ENCODE assay signal across 8 cellular contexts in the genomic region with DNA sequence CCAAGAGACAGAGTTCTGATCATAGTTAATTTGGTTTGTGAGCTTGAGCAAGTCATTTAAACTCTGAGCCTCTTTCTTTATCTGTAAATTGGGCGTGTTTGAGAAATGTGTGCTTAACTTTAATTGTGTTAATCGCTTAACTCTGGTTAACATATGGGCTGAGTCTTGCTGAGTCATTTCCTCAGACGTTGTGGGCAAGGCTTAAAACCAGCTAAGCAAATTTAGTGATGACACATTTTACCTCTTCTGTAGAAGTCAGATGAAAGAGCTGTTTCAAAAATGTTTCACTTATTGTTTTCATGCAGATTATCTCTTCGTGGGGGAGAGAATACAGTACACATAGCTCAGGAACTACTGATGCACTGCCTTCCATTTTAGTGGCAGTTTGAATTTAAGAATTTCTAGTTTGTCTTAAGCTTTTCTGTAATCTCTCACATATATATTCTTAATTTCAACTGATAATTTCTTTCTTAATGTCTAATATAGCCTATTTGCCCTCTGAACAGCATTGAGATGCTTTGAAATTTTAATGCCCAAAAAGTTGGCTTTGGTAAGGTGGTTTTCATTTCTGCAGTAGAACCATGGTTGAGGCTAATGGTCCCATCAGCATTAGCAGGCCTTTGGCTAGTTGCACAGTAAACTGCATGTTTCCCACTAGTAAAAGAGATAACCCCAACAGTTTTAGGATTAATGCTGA. TPM values are rescaled to one million over a fixed set of nuclear protein-coding genes. Genes with fewer than 3 reads are reported as not detected.
DNase-seq lines count a peak whose midpoint lies in the region; ATAC-seq and FAIRE-seq lines count a peak whose summit lies in the region.

No MANE protein-coding gene starts in this region.

- no peaks in the 10 kb centered on the region for H3K9me3 Mint-ChIP-seq in CD8-positive, alpha-beta memory T cell
- no peaks in the 10 kb centered on the region for H3K9me3 Mint-ChIP-seq in naive thymus-derived CD4-positive, alpha-beta T cell

- H3K36me3 Mint-ChIP-seq in CD8-positive, alpha-beta memory T cell = peaks cover 0 to 17% (median 6%) of the 10 kb centered on the region in 3 donors
- peaks cover 0 to 17% (median 13%) of the 10 kb centered on the region in 5 donors for H3K36me3 Mint-ChIP-seq in naive thymus-derived CD4-positive, alpha-beta T cell

- peak; percentile 4 to 65 (median 14) for DNase-seq in CD8-positive, alpha-beta memory T cell
- peak; percentile 47 for DNase-seq in GM19239 (ENCODE audit: insufficient read length, low spot score)
- peak; percentile 87 for DNase-seq in SIG-M5 treated with dmso at 0.1 percent for 504 hours (lab: John Stamatoyannopoulos, UW; ENCODE audit: unreplicated experiment)
- peak; percentile 12 for DNase-seq in brain pericyte (ENCODE audit: low read depth, low spot score)
- DNase-seq in naive thymus-derived CD4-positive, alpha-beta T cell = peak in 7 of 9 donors; percentile 12 to 49 (median 24)
- DNase-seq in NCI-H510A (lab: John Stamatoyannopoulos, UW) = no peak
- no peak for DNase-seq in 8988T

- H3K4me1 ChIP-seq in CD8-positive, alpha-beta memory T cell (ENCODE audit: insufficient read depth, low read length) = peaks cover 29% of the 10 kb centered on the region
- peaks cover 7 to 25% of the 10 kb centered on the region in 2 donors for H3K4me1 ChIP-seq in naive thymus-derived CD4-positive, alpha-beta T cell (ENCODE audit: control insufficient read depth in 2 of 2, insufficient read depth in 2 of 2, low read length in 2 of 2)

- FAIRE-seq in GM19239 (lab: Jason Lieb, UNC) = peak; percentile 95

- peaks cover 50 to 69% (median 65%) of the 10 kb centered on the region in 3 donors for H3K4me1 Mint-ChIP-seq in CD8-positive, alpha-beta memory T cell
- H3K4me1 Mint-ChIP-seq in naive thymus-derived CD4-positive, alpha-beta T cell = peaks cover 46 to 72% (median 54%) of the 10 kb centered on the region in 7 donors

- peak overlapping the region; percentile 65 for H3K27ac ChIP-seq in CD8-positive, alpha-beta memory T cell (ENCODE audit: low read depth, low read length)
- no peak overlapping the region for H3K27ac ChIP-seq in naive thymus-derived CD4-positive, alpha-beta T cell (ENCODE audit: low read depth, low read length)

- ATAC-seq in HG03196 (IDR thresholded peaks at IDR 0.05; ENCODE audit: unreplicated experiment) = peak; percentile 69
- ATAC-seq in naive thymus-derived CD4-positive, alpha-beta T cell = peak; percentile 89

- H3K27me3 ChIP-seq in CD8-positive, alpha-beta memory T cell (ENCODE audit: insufficient read depth, low read length, poor library complexity, severe bottlenecking) = no peaks in the 10 kb centered on the region
- H3K27me3 ChIP-seq in naive thymus-derived CD4-positive, alpha-beta T cell (ENCODE audit: control insufficient read depth in 2 of 2, insufficient read depth in 2 of 2, low read length in 2 of 2) = no peaks in the 10 kb centered on the region

- intact Hi-C loops in naive thymus-derived CD4-positive, alpha-beta T cell (cut with micrococcal nuclease) = loop anchor here (1.0 to 10.0 kb wide), 4 partner anchors 18 to 176 kb away; a partner anchor contains a TSS

- CTCF ChIA-PET in CD8-positive, alpha-beta memory T cell (lab: Charles Lee) = interaction anchor here (0.6 to 1.4 kb wide), 4 partner anchors 9 to 36 kb away, joined by 3 read pairs; no protein-coding TSS in a partner anchor
- CTCF ChIA-PET in naive thymus-derived CD4-positive, alpha-beta T cell (lab: Charles Lee) = interaction anchor here (0.9 kb wide), 1 partner anchor 85 kb away, joined by 3 read pairs; no protein-coding TSS in a partner anchor

- no peaks in the 10 kb centered on the region for H3K27me3 Mint-ChIP-seq in CD8-positive, alpha-beta memory T cell
- H3K27me3 Mint-ChIP-seq in naive thymus-derived CD4-positive, alpha-beta T cell = no peaks in the 10 kb centered on the region

- peak overlapping the region in 7 of 8 donors; percentile 1 to 93 (median 20) for H3K27ac Mint-ChIP-seq in CD8-positive, alpha-beta memory T cell
- peak overlapping the region in 4 of 9 donors; percentile 4 to 62 (median 32) for H3K27ac Mint-ChIP-seq in naive thymus-derived CD4-positive, alpha-beta T cell

- no peaks in the 10 kb centered on the region for H3K36me3 ChIP-seq in CD8-positive, alpha-beta memory T cell (ENCODE audit: insufficient read depth, low read length)
- no peaks in the 10 kb centered on the region for H3K36me3 ChIP-seq in naive thymus-derived CD4-positive, alpha-beta T cell (ENCODE audit: control insufficient read depth in 2 of 3, insufficient read depth in 3 of 3, low read length in 3 of 3)

- H3K9me3 ChIP-seq in CD8-positive, alpha-beta memory T cell (ENCODE audit: low read length) = no peaks in the 10 kb centered on the region
- H3K9me3 ChIP-seq in naive thymus-derived CD4-positive, alpha-beta T cell (ENCODE audit: control insufficient read depth in 2 of 3, low read length in 3 of 3) = no peaks in the 10 kb centered on the region

- peak overlapping the region in 4 of 7 donors; percentile 1 to 48 (median 8) for H3K4me3 Mint-ChIP-seq in CD8-positive, alpha-beta memory T cell
- peak overlapping the region in 5 of 10 donors; percentile 19 to 62 (median 47) for H3K4me3 Mint-ChIP-seq in naive thymus-derived CD4-positive, alpha-beta T cell

- H3K4me3 ChIP-seq in CD8-positive, alpha-beta memory T cell (ENCODE audit: low read length) = no peak overlapping the region
- no peak overlapping the region for H3K4me3 ChIP-seq in naive thymus-derived CD4-positive, alpha-beta T cell (ENCODE audit: low read length)

- POLR2A ChIA-PET in CD8-positive, alpha-beta memory T cell (lab: Charles Lee) = interaction anchor here (0.6 kb wide), 1 partner anchor 17 kb away, joined by 3 read pairs; no protein-coding TSS in a partner anchor
- POLR2A ChIA-PET in naive thymus-derived CD4-positive, alpha-beta T cell (lab: Charles Lee) = interaction anchor here (0.9 kb wide), 1 partner anchor 11 kb away, joined by 3 read pairs; no protein-coding TSS in a partner anchor

RNA-seq across cellular contexts. Expression of a gene that starts 34.9 kb away (rescaled TPM):
- 100 to 1,000 TPM; 155 to 167 TPM for total RNA-seq in CD8-positive, alpha-beta memory T cell
- 93.3 TPM for polyA plus RNA-seq in CD8-positive, alpha-beta memory T cell
- total RNA-seq in naive thymus-derived CD4-positive, alpha-beta T cell = 100 to 1,000 TPM in 1 of 5 experiments, 10 to 100 TPM in 4; 25.6 to 108 (median 60.5) TPM
- polyA plus RNA-seq in naive thymus-derived CD4-positive, alpha-beta T cell = 10 to 100 TPM; 56.1 to 73.2 TPM

Comparison
In these comparisons a context has a peak if more than half of its experiments do, and no peak if none do; other contexts are left out.
1. DNase-seq: peak in CD8-positive, alpha-beta memory T cell (5 of 5), GM19239 (single experiment), SIG-M5 treated with dmso at 0.1 percent for 504 hours (single experiment), brain pericyte (single experiment) and naive thymus-derived CD4-positive, alpha-beta T cell (7 of 9); none in NCI-H510A (single experiment) and 8988T (single experiment).